Comparison of ENCODE assay signal across 1 cellular context in the genomic region with DNA sequence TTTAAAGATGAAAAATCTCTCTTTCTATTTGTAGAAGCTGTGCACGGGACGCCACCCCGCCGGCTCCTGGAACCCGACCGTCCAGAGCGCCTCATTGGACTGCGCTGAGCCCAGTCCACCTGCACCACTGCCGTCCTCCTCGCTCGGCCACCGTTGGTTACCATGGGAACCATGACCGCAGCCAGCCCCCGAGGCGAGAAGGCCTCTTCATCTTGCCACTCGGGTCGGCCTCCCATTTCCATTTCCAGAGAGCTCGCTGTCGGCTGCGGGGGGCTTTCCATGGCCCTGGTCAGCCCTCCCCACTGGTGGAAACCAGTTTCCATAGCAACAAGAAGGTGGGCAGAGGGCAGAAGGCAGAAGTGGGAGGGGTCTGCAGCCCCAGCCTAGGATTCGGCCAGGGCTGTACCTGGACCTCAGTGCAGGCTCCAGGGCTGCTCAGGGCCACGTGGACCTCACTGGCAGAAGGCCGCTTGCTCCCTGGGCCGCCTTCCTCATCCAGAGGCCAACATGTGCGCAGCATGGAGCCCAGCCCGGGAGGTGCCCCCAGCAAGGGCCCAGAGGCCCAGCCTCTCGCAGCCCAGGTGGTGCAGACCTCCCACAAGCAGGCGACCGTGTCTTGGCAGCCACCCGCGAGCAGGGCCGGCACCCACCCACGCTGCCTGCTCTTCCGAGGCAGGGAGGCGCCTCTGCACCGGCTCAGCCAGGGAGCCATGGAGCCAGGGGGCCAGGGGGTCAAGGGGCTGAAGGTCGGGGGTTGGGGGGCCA.
TF ChIP-seq lines count a peak whose summit lies in the region.

No MANE protein-coding gene starts in this region.

TF ChIP-seq in GM23338, 12 proteins besides CTCF, POLR2A, EP300 and RAD21 (continued from another document):
- TF ChIP-seq, protein P1, sequence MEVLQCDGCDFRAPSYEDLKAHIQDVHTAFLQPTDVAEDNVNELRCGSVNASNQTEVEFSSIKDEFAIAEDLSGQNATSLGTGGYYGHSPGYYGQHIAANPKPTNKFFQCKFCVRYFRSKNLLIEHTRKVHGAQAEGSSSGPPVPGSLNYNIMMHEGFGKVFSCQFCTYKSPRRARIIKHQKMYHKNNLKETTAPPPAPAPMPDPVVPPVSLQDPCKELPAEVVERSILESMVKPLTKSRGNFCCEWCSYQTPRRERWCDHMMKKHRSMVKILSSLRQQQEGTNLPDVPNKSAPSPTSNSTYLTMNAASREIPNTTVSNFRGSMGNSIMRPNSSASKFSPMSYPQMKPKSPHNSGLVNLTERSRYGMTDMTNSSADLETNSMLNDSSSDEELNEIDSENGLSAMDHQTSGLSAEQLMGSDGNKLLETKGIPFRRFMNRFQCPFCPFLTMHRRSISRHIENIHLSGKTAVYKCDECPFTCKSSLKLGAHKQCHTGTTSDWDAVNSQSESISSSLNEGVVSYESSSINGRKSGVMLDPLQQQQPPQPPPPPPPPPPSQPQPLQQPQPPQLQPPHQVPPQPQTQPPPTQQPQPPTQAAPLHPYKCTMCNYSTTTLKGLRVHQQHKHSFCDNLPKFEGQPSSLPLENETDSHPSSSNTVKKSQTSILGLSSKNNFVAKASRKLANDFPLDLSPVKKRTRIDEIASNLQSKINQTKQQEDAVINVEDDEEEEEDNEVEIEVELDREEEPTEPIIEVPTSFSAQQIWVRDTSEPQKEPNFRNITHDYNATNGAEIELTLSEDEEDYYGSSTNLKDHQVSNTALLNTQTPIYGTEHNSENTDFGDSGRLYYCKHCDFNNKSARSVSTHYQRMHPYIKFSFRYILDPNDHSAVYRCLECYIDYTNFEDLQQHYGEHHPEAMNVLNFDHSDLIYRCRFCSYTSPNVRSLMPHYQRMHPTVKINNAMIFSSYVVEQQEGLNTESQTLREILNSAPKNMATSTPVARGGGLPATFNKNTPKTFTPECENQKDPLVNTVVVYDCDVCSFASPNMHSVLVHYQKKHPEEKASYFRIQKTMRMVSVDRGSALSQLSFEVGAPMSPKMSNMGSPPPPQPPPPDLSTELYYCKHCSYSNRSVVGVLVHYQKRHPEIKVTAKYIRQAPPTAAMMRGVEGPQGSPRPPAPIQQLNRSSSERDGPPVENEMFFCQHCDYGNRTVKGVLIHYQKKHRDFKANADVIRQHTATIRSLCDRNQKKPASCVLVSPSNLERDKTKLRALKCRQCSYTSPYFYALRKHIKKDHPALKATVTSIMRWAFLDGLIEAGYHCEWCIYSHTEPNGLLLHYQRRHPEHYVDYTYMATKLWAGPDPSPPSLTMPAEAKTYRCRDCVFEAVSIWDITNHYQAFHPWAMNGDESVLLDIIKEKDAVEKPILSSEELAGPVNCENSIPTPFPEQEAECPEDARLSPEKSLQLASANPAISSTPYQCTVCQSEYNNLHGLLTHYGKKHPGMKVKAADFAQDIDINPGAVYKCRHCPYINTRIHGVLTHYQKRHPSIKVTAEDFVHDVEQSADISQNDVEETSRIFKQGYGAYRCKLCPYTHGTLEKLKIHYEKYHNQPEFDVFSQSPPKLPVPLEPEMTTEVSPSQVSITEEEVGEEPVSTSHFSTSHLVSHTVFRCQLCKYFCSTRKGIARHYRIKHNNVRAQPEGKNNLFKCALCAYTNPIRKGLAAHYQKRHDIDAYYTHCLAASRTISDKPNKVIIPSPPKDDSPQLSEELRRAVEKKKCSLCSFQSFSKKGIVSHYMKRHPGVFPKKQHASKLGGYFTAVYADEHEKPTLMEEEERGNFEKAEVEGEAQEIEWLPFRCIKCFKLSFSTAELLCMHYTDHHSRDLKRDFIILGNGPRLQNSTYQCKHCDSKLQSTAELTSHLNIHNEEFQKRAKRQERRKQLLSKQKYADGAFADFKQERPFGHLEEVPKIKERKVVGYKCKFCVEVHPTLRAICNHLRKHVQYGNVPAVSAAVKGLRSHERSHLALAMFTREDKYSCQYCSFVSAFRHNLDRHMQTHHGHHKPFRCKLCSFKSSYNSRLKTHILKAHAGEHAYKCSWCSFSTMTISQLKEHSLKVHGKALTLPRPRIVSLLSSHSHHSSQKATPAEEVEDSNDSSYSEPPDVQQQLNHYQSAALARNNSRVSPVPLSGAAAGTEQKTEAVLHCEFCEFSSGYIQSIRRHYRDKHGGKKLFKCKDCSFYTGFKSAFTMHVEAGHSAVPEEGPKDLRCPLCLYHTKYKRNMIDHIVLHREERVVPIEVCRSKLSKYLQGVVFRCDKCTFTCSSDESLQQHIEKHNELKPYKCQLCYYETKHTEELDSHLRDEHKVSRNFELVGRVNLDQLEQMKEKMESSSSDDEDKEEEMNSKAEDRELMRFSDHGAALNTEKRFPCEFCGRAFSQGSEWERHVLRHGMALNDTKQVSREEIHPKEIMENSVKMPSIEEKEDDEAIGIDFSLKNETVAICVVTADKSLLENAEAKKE (CRISPR knock-in tag; IDR thresholded peaks at IDR 0.05), result no peak
- TF ChIP-seq ZNF331 (CRISPR knock-in tag; IDR thresholded peaks at IDR 0.05; ENCODE audit: low read depth) (no peak), NANOG (IDR thresholded peaks at IDR 0.05; ENCODE audit: borderline replicate concordance) (no peak)
- TF ChIP-seq, protein P2, sequence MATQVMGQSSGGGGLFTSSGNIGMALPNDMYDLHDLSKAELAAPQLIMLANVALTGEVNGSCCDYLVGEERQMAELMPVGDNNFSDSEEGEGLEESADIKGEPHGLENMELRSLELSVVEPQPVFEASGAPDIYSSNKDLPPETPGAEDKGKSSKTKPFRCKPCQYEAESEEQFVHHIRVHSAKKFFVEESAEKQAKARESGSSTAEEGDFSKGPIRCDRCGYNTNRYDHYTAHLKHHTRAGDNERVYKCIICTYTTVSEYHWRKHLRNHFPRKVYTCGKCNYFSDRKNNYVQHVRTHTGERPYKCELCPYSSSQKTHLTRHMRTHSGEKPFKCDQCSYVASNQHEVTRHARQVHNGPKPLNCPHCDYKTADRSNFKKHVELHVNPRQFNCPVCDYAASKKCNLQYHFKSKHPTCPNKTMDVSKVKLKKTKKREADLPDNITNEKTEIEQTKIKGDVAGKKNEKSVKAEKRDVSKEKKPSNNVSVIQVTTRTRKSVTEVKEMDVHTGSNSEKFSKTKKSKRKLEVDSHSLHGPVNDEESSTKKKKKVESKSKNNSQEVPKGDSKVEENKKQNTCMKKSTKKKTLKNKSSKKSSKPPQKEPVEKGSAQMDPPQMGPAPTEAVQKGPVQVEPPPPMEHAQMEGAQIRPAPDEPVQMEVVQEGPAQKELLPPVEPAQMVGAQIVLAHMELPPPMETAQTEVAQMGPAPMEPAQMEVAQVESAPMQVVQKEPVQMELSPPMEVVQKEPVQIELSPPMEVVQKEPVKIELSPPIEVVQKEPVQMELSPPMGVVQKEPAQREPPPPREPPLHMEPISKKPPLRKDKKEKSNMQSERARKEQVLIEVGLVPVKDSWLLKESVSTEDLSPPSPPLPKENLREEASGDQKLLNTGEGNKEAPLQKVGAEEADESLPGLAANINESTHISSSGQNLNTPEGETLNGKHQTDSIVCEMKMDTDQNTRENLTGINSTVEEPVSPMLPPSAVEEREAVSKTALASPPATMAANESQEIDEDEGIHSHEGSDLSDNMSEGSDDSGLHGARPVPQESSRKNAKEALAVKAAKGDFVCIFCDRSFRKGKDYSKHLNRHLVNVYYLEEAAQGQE (IDR thresholded peaks at IDR 0.05; ENCODE audit: unreplicated experiment), result no peak
